In genomic region chr1:116629441-116629840, GRCh38 we compare ENCODE assay signal across 1 cellular context. TPM values are rescaled to one million over a fixed set of nuclear protein-coding genes. Genes with fewer than 3 reads are reported as not detected.
"Had no signal": no experiment of that assay in that cellular context is flagged by ENCODE, and none has a peak within 500 bp of the region (broad histone marks: within the 10 kb centered on the region; RNA-seq: fewer than 3 reads in every experiment).

No MANE protein-coding gene starts in this region.

RNA-seq across cellular contexts. Expression of gene IGSF3, which starts 38.1 kb away (rescaled TPM):
- polyA plus RNA-seq: naive thymus-derived CD8-positive, alpha-beta T cell had no signal
